ENCODE assay signal across 23 cellular contexts in the genomic region with DNA sequence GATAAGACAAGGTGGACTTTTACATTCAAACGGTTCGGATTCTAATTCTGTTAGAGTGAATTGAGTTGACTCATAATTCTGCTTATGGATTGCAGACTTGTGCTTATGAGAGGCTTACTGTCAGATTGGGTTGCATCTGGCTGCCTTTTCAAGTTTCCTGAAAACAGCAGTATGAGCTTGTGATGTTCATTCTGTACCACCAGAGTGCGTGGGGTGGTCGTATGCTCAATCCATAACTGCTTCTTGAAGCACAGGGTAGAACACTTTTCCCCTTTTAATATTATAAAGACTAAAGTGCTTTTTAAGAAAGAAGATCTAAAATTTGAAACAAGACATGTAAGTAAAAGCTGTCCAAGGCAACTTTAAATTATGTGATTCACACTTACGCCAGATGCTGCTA.
DNase-seq lines count a peak whose midpoint lies in the region; ATAC-seq and TF ChIP-seq lines count a peak whose summit lies in the region.
"Had no signal": no experiment of that assay in that cellular context is flagged by ENCODE, and none has a peak within 500 bp of the region (broad histone marks: within the 10 kb centered on the region; RNA-seq: fewer than 3 reads in every experiment).

No MANE protein-coding gene starts in this region.

- TF ChIP-seq POLR2A in HCT116 (IDR thresholded peaks at IDR 0.05; ENCODE audit: borderline replicate concordance, extremely low read depth, insufficient read depth, insufficient read length): no peak
- no peak for TF ChIP-seq POLR2A in gastroesophageal sphincter (IDR thresholded peaks at IDR 0.05)

- no peak overlapping the region for H3K4me3 ChIP-seq in BE2C (ENCODE audit: low read depth, low read length)
- no peak overlapping the region for H3K4me3 ChIP-seq in HCT116 (replicated peaks in 1 of 2; ENCODE audit: low read depth in 1 of 2, low read length in 2 of 2)
- no peak overlapping the region for H3K4me3 ChIP-seq in SJCRH30
- H3K4me3 ChIP-seq in fibroblast of villous mesenchyme (ENCODE audit: low read depth, low read length): no peak overlapping the region
- H3K4me3 ChIP-seq in gastroesophageal sphincter: no peak overlapping the region
- H3K4me3 ChIP-seq: lung, PC-9, SJSA1, tibial artery had no signal

- H3K27me3 ChIP-seq in BE2C (peaks cover 56% of the 10 kb centered on the region), HCT116 (ENCODE audit: insufficient read depth, low read length) (no peaks in the 10 kb centered on the region), SJCRH30 (no peaks in the 10 kb centered on the region), gastroesophageal sphincter (no peaks in the 10 kb centered on the region)
- H3K27me3 ChIP-seq: SJSA1, tibial artery had no signal

- DNase-seq in BE2C (peak; percentile 6), HCT116 (ENCODE audit: low read depth, low spot score) (no peak), SJCRH30 (peak; percentile 4 to 25), fibroblast of villous mesenchyme (ENCODE audit: low read depth) (peak; percentile 1), SIG-M5 treated with dmso at 0.1 percent for 504 hours (lab: John Stamatoyannopoulos, UW; ENCODE audit: unreplicated experiment) (no peak), medulla oblongata (ENCODE audit: extremely low spot score) (no peak), hippocampal formation (lab: John Stamatoyannopoulos, UW) (no peak)
- DNase-seq: activated CD4-positive, alpha-beta T cell treated with anti-CD3 and anti-CD28 coated beads for 4 hours; activated naive CD4-positive, alpha-beta T cell treated with anti-CD3 and anti-CD28 coated beads for 36 hours; activated T-cell treated with anti-CD3 and anti-CD28 coated beads, Interleukin-2, amount 50 U/mL, for 4 hours; amniotic stem cell; CD4-positive, alpha-beta T cell; DMS79; KBM-7; kidney; NCI-H146; NCI-H2171 treated with DMSO at 0.1 percent for 48 hours; PC-9; stimulated activated naive CD8-positive, alpha-beta T cell treated with anti-CD3 and anti-CD28 coated beads, Interleukin-15, amount 100 ng/mL, for 72 hours; tibial artery had no signal

- TF ChIP-seq CTCF in BE2C (IDR thresholded peaks at IDR 0.05; ENCODE audit: low read depth, low read length) (peak; percentile 40), HCT116 (IDR thresholded peaks at IDR 0.05 in 2 of 3, conservative IDR thresholded peaks at IDR 0.05 in 1 of 3; ENCODE audit: borderline replicate concordance in 1 of 3, insufficient read depth in 1 of 3, low read depth in 2 of 3, low read length in 2 of 3) (peak in 2 of 3 experiments; percentile 13 to 31; a peak in 1 of 6 replicates), fibroblast of villous mesenchyme (IDR thresholded peaks at IDR 0.05; ENCODE audit: insufficient read depth, low read depth, low read length) (no peak), gastroesophageal sphincter (IDR thresholded peaks at IDR 0.05) (no peak)

- 0 out of 2 replicates have a peak, but pooled peaks have one; percentile 12 for TF ChIP-seq RAD21 in HCT116 (IDR thresholded peaks at IDR 0.05; ENCODE audit: low read depth)

- ATAC-seq in HCT116: peak; percentile 67; the same call in 1 of the 2 replicates
- no peak for ATAC-seq in gastroesophageal sphincter
- ATAC-seq: activated T-cell treated with anti-CD3 and anti-CD28 coated beads, Interleukin-2, amount 50 U/mL, for 4 hours; stimulated activated naive CD8-positive, alpha-beta T cell treated with anti-CD3 and anti-CD28 coated beads, Interleukin-15, amount 100 ng/mL, for 72 hours had no signal

- intact Hi-C loops in HCT116 (cut with micrococcal nuclease): loop anchor here (5.0 kb wide), 1 partner anchor 134 kb away; no protein-coding TSS in a partner anchor

- H3K4me2 ChIP-seq in HCT116 (ENCODE audit: low read length): no peak overlapping the region
- H3K4me2 ChIP-seq: PC-9 had no signal

- CTCF ChIA-PET in HCT116 (lab: Charles Lee): no interaction called here

- RAD21 ChIA-PET in HCT116 (lab: Charles Lee; ENCODE audit: low non-redundant PET in 1 of 2, low total read pairs in 2 of 2, uncharacterized antibody in 2 of 2, unreplicated experiment in 2 of 2): no interaction called here

- WGBS in gastroesophageal sphincter (ENCODE audit: low coverage in 1 of 2), 2 donors: 76 to 84% methylated on average over 4 to 5 of the region's 5 CpGs

- no peak for TF ChIP-seq EP300 in gastroesophageal sphincter (IDR thresholded peaks at IDR 0.05)

- BruUV-seq in HCT116 (replicated peaks; lab: Mats Ljungman, UMichigan): no TSS peak

- H4K20me1 ChIP-seq in HCT116 (ENCODE audit: insufficient read depth): no peaks in the 10 kb centered on the region

- POLR2A ChIA-PET in HCT116 (lab: Charles Lee): no interaction called here

- H3K9ac ChIP-seq in HCT116 (ENCODE audit: low read length): no peak overlapping the region

- H3K9me3 ChIP-seq in BE2C: no peaks in the 10 kb centered on the region
- no peaks in the 10 kb centered on the region for H3K9me3 ChIP-seq in HCT116 (ENCODE audit: control insufficient read depth in 1 of 2, insufficient read depth in 1 of 2, low read depth in 1 of 2, low read length in 2 of 2)
- no peaks in the 10 kb centered on the region for H3K9me3 ChIP-seq in SJCRH30 (replicated peaks)
- no peaks in the 10 kb centered on the region for H3K9me3 ChIP-seq in gastroesophageal sphincter
- H3K9me3 ChIP-seq: SJSA1, tibial artery had no signal

- no peak overlapping the region for H2AFZ ChIP-seq in HCT116 (ENCODE audit: low read depth, low read length, poor library complexity, severe bottlenecking)
- H2AFZ ChIP-seq: PC-9 had no signal

- H3K4me1 ChIP-seq in BE2C (no peaks in the 10 kb centered on the region), HCT116 (ENCODE audit: control insufficient read depth in 1 of 2, insufficient read depth in 2 of 2, low read length in 2 of 2) (no peaks in the 10 kb centered on the region), SJCRH30 (no peaks in the 10 kb centered on the region), gastroesophageal sphincter (no peaks in the 10 kb centered on the region)
- H3K4me1 ChIP-seq: SJSA1, tibial artery had no signal

- no peaks in the 10 kb centered on the region for H3K36me3 ChIP-seq in BE2C
- no peaks in the 10 kb centered on the region for H3K36me3 ChIP-seq in HCT116 (ENCODE audit: control insufficient read depth in 1 of 2, insufficient read depth in 2 of 2, low read length in 2 of 2)
- H3K36me3 ChIP-seq in SJCRH30: no peaks in the 10 kb centered on the region
- H3K36me3 ChIP-seq in gastroesophageal sphincter: no peaks in the 10 kb centered on the region
- H3K36me3 ChIP-seq: SJSA1, tibial artery had no signal

- H3K79me2 ChIP-seq in HCT116 (ENCODE audit: insufficient read depth, low read length): no peaks in the 10 kb centered on the region

- no peaks in the 10 kb centered on the region for H3K9me2 ChIP-seq in HCT116 (ENCODE audit: insufficient read depth)

- H3K27ac ChIP-seq in HCT116 (ENCODE audit: low read depth, low read length) (no peak overlapping the region), SJCRH30 (no peak overlapping the region), gastroesophageal sphincter (no peak overlapping the region)
- H3K27ac ChIP-seq: PC-9, SJSA1, tibial artery had no signal

TF ChIP-seq in HCT116, 20 proteins besides CTCF, POLR2A, EP300 and RAD21:
- TF ChIP-seq POLR2AphosphoS5 (IDR thresholded peaks at IDR 0.05; ENCODE audit: low read depth, low read length) (no peak), ZNF274 (IDR thresholded peaks at IDR 0.05; ENCODE audit: low read depth, low read length) (no peak), SP1 (IDR thresholded peaks at IDR 0.05; ENCODE audit: low read depth) (no peak), ATF3 (IDR thresholded peaks at IDR 0.05) (no peak), CEBPB (IDR thresholded peaks at IDR 0.05; ENCODE audit: low read depth) (no peak), YY1 (IDR thresholded peaks at IDR 0.05; ENCODE audit: extremely low read depth, insufficient replicate concordance, low read depth, low read length) (no peak), JUND (IDR thresholded peaks at IDR 0.05) (no peak), ELF1 (IDR thresholded peaks at IDR 0.05; ENCODE audit: borderline replicate concordance, low read depth) (no peak)
TF ChIP-seq in HCT116: peak in this region for 0.

Comparison
In these comparisons a context has a peak if more than half of its experiments do, and no peak if none do; other contexts are left out.
1. DNase-seq: peak in BE2C (single experiment), SJCRH30 (2 of 2) and fibroblast of villous mesenchyme (single experiment); none in HCT116 (single experiment), SIG-M5 treated with dmso at 0.1 percent for 504 hours (single experiment), medulla oblongata (single experiment) and hippocampal formation (0 of 2).
2. CTCF ChIP-seq: peak in BE2C (single experiment) and HCT116 (2 of 3); none in fibroblast of villous mesenchyme (single experiment) and gastroesophageal sphincter (0 of 4).